In the genomic region with DNA sequence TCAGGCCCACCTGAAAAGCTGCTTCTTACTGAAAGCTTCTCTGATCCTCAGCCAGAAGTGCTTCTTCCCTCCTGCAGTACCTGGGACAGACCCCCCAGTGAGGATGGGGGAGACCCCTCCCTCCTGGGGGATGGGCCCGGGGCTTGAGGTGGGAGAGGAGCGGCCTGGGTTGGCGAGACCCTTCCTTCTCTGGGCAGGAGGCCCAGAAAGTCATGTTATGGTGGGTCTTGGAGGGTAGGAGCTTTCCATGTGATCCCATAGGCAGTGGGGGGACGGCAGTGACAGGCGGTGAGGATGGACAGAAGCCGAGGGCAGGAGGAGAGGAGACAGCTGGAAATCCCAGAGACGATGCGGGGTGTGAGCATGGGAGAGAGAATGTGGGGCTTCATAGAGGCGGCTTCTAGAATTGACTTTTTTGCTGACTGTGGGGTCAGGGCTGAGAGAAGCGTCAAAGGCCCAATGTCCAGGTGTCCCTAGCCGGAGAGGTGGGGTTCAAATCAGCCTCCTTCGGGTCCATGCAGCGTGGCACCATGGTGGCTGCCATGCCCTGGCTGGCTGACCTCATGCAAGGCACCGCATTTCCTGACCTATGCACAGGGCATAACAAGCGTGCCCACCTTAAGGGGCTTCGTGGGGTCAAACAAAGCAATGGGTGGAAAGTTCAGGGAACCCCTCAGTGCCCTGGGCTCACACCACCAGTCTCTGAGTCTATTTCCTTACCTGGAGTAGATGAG, we compare ENCODE assay signal across 15 cellular contexts.
DNase-seq lines count a peak whose midpoint lies in the region; ATAC-seq and TF ChIP-seq lines count a peak whose summit lies in the region.
"Had no signal": no experiment of that assay in that cellular context is flagged by ENCODE, and none has a peak within 500 bp of the region (broad histone marks: within the 10 kb centered on the region; RNA-seq: fewer than 3 reads in every experiment).

No MANE protein-coding gene starts in this region.

- WGBS in psoas muscle, 3 donors: 82 to 93% (median 83%) methylated on average over 16 of the region's 16 CpGs
- 93% methylated on average over 13 of the region's 16 CpGs for WGBS in esophagus muscularis mucosa

- H3K36me3 ChIP-seq in psoas muscle (ENCODE audit: insufficient read depth in 1 of 2, low read depth in 1 of 2) (no peaks in the 10 kb centered on the region), esophagus muscularis mucosa (peaks cover 0 to 3% (median 0%) of the 10 kb centered on the region in 4 donors)
- H3K36me3 ChIP-seq: BLaER1 treated with 17β-estradiol and CSF1 and Interleukin-3, amounts not matched to agents 10 nM and 100 nM had no signal

- H3K27ac Mint-ChIP-seq in chondrocyte (ENCODE audit: unreplicated experiment): no peak overlapping the region
- H3K27ac Mint-ChIP-seq in nephron: peak overlapping the region in 2 of 3 experiments; percentile 21 to 59
- no peak overlapping the region for H3K27ac Mint-ChIP-seq in activated CD4-positive, alpha-beta T cell treated with anti-CD3 and anti-CD28 coated beads, Interleukin-2, amount 10 ng/mL, durations not matched to agents 7 days and 5 days
- H3K27ac Mint-ChIP-seq: CD4-positive, CD25-positive, alpha-beta regulatory T cell; HFFc6 had no signal

- TF ChIP-seq POLR2A in esophagus muscularis mucosa (IDR thresholded peaks at IDR 0.05; ENCODE audit: low read depth): no peak

- TF ChIP-seq EP300 in esophagus muscularis mucosa (IDR thresholded peaks at IDR 0.05): no peak

- H3K27me3 ChIP-seq in psoas muscle (ENCODE audit: insufficient read depth in 3 of 3, low read length in 2 of 3) (no peaks in the 10 kb centered on the region), esophagus muscularis mucosa (peaks cover 0 to 19% (median 0%) of the 10 kb centered on the region in 4 donors)
- H3K27me3 ChIP-seq: BLaER1 treated with 17β-estradiol and CSF1 and Interleukin-3, amounts not matched to agents 10 nM and 100 nM had no signal

- peak overlapping the region; percentile 65 for H3K27ac ChIP-seq in psoas muscle
- H3K27ac ChIP-seq in esophagus muscularis mucosa (replicated peaks in 1 of 4): no peak overlapping the region
- H3K27ac ChIP-seq: BLaER1 treated with 17β-estradiol and CSF1 and Interleukin-3, amounts not matched to agents 10 nM and 100 nM; HL-60 had no signal

- H3K36me3 Mint-ChIP-seq in chondrocyte (ENCODE audit: low read depth): no peaks in the 10 kb centered on the region
- H3K36me3 Mint-ChIP-seq in nephron (ENCODE audit: low read depth): no peaks in the 10 kb centered on the region
- H3K36me3 Mint-ChIP-seq in activated CD4-positive, alpha-beta T cell treated with anti-CD3 and anti-CD28 coated beads, Interleukin-2, amount 10 ng/mL, durations not matched to agents 7 days and 5 days (ENCODE audit: low read depth): no peaks in the 10 kb centered on the region
- H3K36me3 Mint-ChIP-seq: CD4-positive, CD25-positive, alpha-beta regulatory T cell had no signal

- CTCF ChIA-PET in activated CD4-positive, alpha-beta T cell treated with anti-CD3 and anti-CD28 coated beads, Interleukin-2, amount 10 ng/mL, durations not matched to agents 7 days and 5 days (lab: Charles Lee): interaction anchor here (0.7 kb wide), 1 partner anchor 212 kb away, joined by 3 read pairs; no protein-coding TSS in a partner anchor

- DNase-seq in GM03348 (ENCODE audit: low spot score): peak; percentile 1
- peak; percentile 72 for DNase-seq in chondrocyte (ENCODE audit: low spot score)
- no peak for DNase-seq in psoas muscle
- no peak for DNase-seq in esophagus muscularis mucosa (ENCODE audit: extremely low spot score)
- no peak for DNase-seq in activated effector memory CD4-positive, alpha-beta T cell treated with Interleukin-2 at 50 U/mL for 16 hours
- no peak for DNase-seq in activated CD4-positive, alpha-beta T cell treated with anti-CD3 and anti-CD28 coated beads, Interleukin-2, amount 10 ng/mL, durations not matched to agents 7 days and 5 days
- no peak for DNase-seq in A172 (ENCODE audit: low spot score)
- DNase-seq: CD4-positive, CD25-positive, alpha-beta regulatory T cell; GOT3; HCEC 1CT; HFFc6 had no signal

- POLR2A ChIA-PET in activated CD4-positive, alpha-beta T cell treated with anti-CD3 and anti-CD28 coated beads, Interleukin-2, amount 10 ng/mL, durations not matched to agents 7 days and 5 days (lab: Charles Lee): no interaction called here

- ATAC-seq in psoas muscle: peak in 1 of 4 donors; percentile 4

- no peak for TF ChIP-seq CTCF in chondrocyte (IDR thresholded peaks at IDR 0.05)
- TF ChIP-seq CTCF in nephron (IDR thresholded peaks at IDR 0.05; ENCODE audit: unreplicated experiment in 3 of 3): no peak
- no peak for TF ChIP-seq CTCF in psoas muscle (IDR thresholded peaks at IDR 0.05)
- TF ChIP-seq CTCF in esophagus muscularis mucosa (IDR thresholded peaks at IDR 0.05): no peak

- H3K4me1 Mint-ChIP-seq in chondrocyte (ENCODE audit: low read depth) (no peaks in the 10 kb centered on the region), nephron (peaks cover 24% of the 10 kb centered on the region)
- no peaks in the 10 kb centered on the region for H3K4me1 Mint-ChIP-seq in activated CD4-positive, alpha-beta T cell treated with anti-CD3 and anti-CD28 coated beads, Interleukin-2, amount 10 ng/mL, durations not matched to agents 7 days and 5 days
- H3K4me1 Mint-ChIP-seq: CD4-positive, CD25-positive, alpha-beta regulatory T cell had no signal

- H3K4me1 ChIP-seq in psoas muscle (peaks cover 14% of the 10 kb centered on the region), esophagus muscularis mucosa (no peaks in the 10 kb centered on the region)
- H3K4me1 ChIP-seq: BLaER1 treated with 17β-estradiol and CSF1 and Interleukin-3, amounts not matched to agents 10 nM and 100 nM had no signal

- H3K27me3 Mint-ChIP-seq in chondrocyte (ENCODE audit: low read depth): no peaks in the 10 kb centered on the region
- peaks cover 11% of the 10 kb centered on the region for H3K27me3 Mint-ChIP-seq in nephron (ENCODE audit: low read depth)
- peaks cover 2% of the 10 kb centered on the region for H3K27me3 Mint-ChIP-seq in activated CD4-positive, alpha-beta T cell treated with anti-CD3 and anti-CD28 coated beads, Interleukin-2, amount 10 ng/mL, durations not matched to agents 7 days and 5 days

- H3K9me3 ChIP-seq in psoas muscle (no peaks in the 10 kb centered on the region), esophagus muscularis mucosa (no peaks in the 10 kb centered on the region)
- H3K9me3 ChIP-seq: BLaER1 treated with 17β-estradiol and CSF1 and Interleukin-3, amounts not matched to agents 10 nM and 100 nM had no signal

- H3K9me3 Mint-ChIP-seq in chondrocyte (ENCODE audit: low read depth) (no peaks in the 10 kb centered on the region), nephron (no peaks in the 10 kb centered on the region)
- H3K9me3 Mint-ChIP-seq in activated CD4-positive, alpha-beta T cell treated with anti-CD3 and anti-CD28 coated beads, Interleukin-2, amount 10 ng/mL, durations not matched to agents 7 days and 5 days: no peaks in the 10 kb centered on the region
- H3K9me3 Mint-ChIP-seq: HFFc6 had no signal

- no peak overlapping the region for H3K4me3 Mint-ChIP-seq in chondrocyte (ENCODE audit: unreplicated experiment)
- H3K4me3 Mint-ChIP-seq in nephron: no peak overlapping the region
- no peak overlapping the region for H3K4me3 Mint-ChIP-seq in activated CD4-positive, alpha-beta T cell treated with anti-CD3 and anti-CD28 coated beads, Interleukin-2, amount 10 ng/mL, durations not matched to agents 7 days and 5 days
- H3K4me3 Mint-ChIP-seq: CD4-positive, CD25-positive, alpha-beta regulatory T cell; HFFc6 had no signal

- intact Hi-C loops in psoas muscle (cut with DNase I) (loop anchor here in 1 of 2 donors (5.0 kb wide), 1 partner anchor 56 kb away; no protein-coding TSS in a partner anchor), esophagus muscularis mucosa (cut with DNase I) (no loop called here)

- H3K4me3 ChIP-seq in psoas muscle: no peak overlapping the region
- H3K4me3 ChIP-seq in esophagus muscularis mucosa: no peak overlapping the region
- H3K4me3 ChIP-seq: BLaER1 treated with 17β-estradiol and CSF1 and Interleukin-3, amounts not matched to agents 10 nM and 100 nM; GM12878 had no signal

Comparison
In these comparisons a context has a peak if more than half of its experiments do, and no peak if none do; other contexts are left out.
1. DNase-seq: peak in GM03348 (single experiment) and chondrocyte (single experiment); none in psoas muscle (0 of 2), esophagus muscularis mucosa (single experiment), activated effector memory CD4-positive, alpha-beta T cell treated with Interleukin-2 at 50 U/mL for 16 hours (single experiment), activated CD4-positive, alpha-beta T cell treated with anti-CD3 and anti-CD28 coated beads, Interleukin-2, amount 10 ng/mL, durations not matched to agents 7 days and 5 days (single experiment) and A172 (single experiment).
2. H3K27ac Mint-ChIP-seq: peak in nephron (2 of 3); none in chondrocyte (single experiment) and activated CD4-positive, alpha-beta T cell treated with anti-CD3 and anti-CD28 coated beads, Interleukin-2, amount 10 ng/mL, durations not matched to agents 7 days and 5 days (single experiment).